In genomic region chr5:142024771-142025304, GRCh38 we compare ENCODE assay signal across 1 cellular context.
TF ChIP-seq lines count a peak whose summit lies in the region.

No MANE protein-coding gene starts in this region.

TF ChIP-seq in K562, 482 proteins besides CTCF, POLR2A, EP300 and RAD21 (continued from another document and continues in another):
- no peak for TF ChIP-seq PBX2 (CRISPR knock-in tag; IDR thresholded peaks at IDR 0.05; ENCODE audit: low read depth)
- peak; percentile 67 for TF ChIP-seq PBX2 (tag; conservative IDR thresholded peaks at IDR 0.05; ENCODE audit: low read depth)
- 0 out of 2 replicates have a peak, but pooled peaks have one; percentile 47 for TF ChIP-seq FOXK1 (CRISPR knock-in tag; IDR thresholded peaks at IDR 0.05; ENCODE audit: borderline replicate concordance)
- TF ChIP-seq ETV5 (CRISPR knock-in tag; IDR thresholded peaks at IDR 0.05; ENCODE audit: low read depth) = peak; percentile 73
- TF ChIP-seq ELF1 (tag; IDR thresholded peaks at IDR 0.05) = peak; percentile 94
- TF ChIP-seq KDM5B (IDR thresholded peaks at IDR 0.05; ENCODE audit: insufficient replicate concordance, low read depth, low read length) = peak; percentile 61
- no peak for TF ChIP-seq MEF2A (IDR thresholded peaks at IDR 0.05; ENCODE audit: control insufficient read depth, low read depth, low read length)
- 0 out of 4 replicates have a peak, but pooled peaks of 1 of the 2 experiments have one; percentile 25 for TF ChIP-seq ZNF318 (IDR thresholded peaks at IDR 0.05; ENCODE audit: borderline replicate concordance in 1 of 2, low read depth in 1 of 2)
- TF ChIP-seq ZSCAN32 (CRISPR knock-in tag; IDR thresholded peaks at IDR 0.05) = no peak
- peak; percentile 41; the same call in 1 of the 2 replicates for TF ChIP-seq L3MBTL2 (IDR thresholded peaks at IDR 0.05)
- TF ChIP-seq NCOA2 (IDR thresholded peaks at IDR 0.05; ENCODE audit: partially characterized antibody in 2 of 2) = no peak
- no peak for TF ChIP-seq ZNF695 (CRISPR knock-in tag; IDR thresholded peaks at IDR 0.05)
- TF ChIP-seq POLR2B (IDR thresholded peaks at IDR 0.05; ENCODE audit: low read depth, partially characterized antibody) = peak; percentile 63
- TF ChIP-seq POLR2G (IDR thresholded peaks at IDR 0.05; ENCODE audit: low read depth, low read length) = peak; percentile 75
- peak; percentile 73 for TF ChIP-seq RBFOX2 (IDR thresholded peaks at IDR 0.05; ENCODE audit: low read depth, low read length)
- TF ChIP-seq ZBTB7A (IDR thresholded peaks at IDR 0.05; ENCODE audit: borderline replicate concordance, control insufficient read depth, low read depth, low read length) = peak; percentile 72; the same call in 1 of the 2 replicates
- TF ChIP-seq NR3C1 (CRISPR knock-in tag; IDR thresholded peaks at IDR 0.05) = no peak
- no peak for TF ChIP-seq SIN3B (IDR thresholded peaks at IDR 0.05; ENCODE audit: low read depth)
- peak; percentile 28 for TF ChIP-seq ASH1L (IDR thresholded peaks at IDR 0.05; ENCODE audit: borderline replicate concordance, low read depth, partially characterized antibody)
- TF ChIP-seq CREM (IDR thresholded peaks at IDR 0.05; ENCODE audit: low read depth) = peak; percentile 79
- TF ChIP-seq POLR2AphosphoS5 (IDR thresholded peaks at IDR 0.05; ENCODE audit: control insufficient read depth, insufficient read depth, low read depth, low read length) = peak; percentile 50; the same call in 1 of the 2 replicates
- peak; percentile 88 for TF ChIP-seq ETV1 (tag; conservative IDR thresholded peaks at IDR 0.05; ENCODE audit: low read depth)
- TF ChIP-seq ARNT (IDR thresholded peaks at IDR 0.05) = 0 out of 4 replicates have a peak, but pooled peaks of 1 of the 2 experiments have one; percentile 78
- peak in 1 of 2 experiments; percentile 71; a peak in 2 of 4 replicates for TF ChIP-seq RCOR1 (IDR thresholded peaks at IDR 0.05; ENCODE audit: borderline replicate concordance in 1 of 2, low read depth in 2 of 2, low read length in 2 of 2)
- peak; percentile 84 for TF ChIP-seq C11orf30 (IDR thresholded peaks at IDR 0.05; ENCODE audit: low read depth)
- peak; percentile 32; the same call in 1 of the 2 replicates for TF ChIP-seq NCOA1 (IDR thresholded peaks at IDR 0.05; ENCODE audit: low read depth)
- peak; percentile 18; the same call in 1 of the 2 replicates for TF ChIP-seq ATF3 (IDR thresholded peaks at IDR 0.05)
- TF ChIP-seq ATF3 (CRISPR knock-in tag; conservative IDR thresholded peaks at IDR 0.05) = no peak
- no peak for TF ChIP-seq MTA3 (IDR thresholded peaks at IDR 0.05; ENCODE audit: borderline replicate concordance)
- peak; percentile 21 for TF ChIP-seq NFYB (IDR thresholded peaks at IDR 0.05; ENCODE audit: extremely low read depth, insufficient read length)
- TF ChIP-seq NBN (IDR thresholded peaks at IDR 0.05; ENCODE audit: low read depth) = peak; percentile 67
- TF ChIP-seq BRD9 (IDR thresholded peaks at IDR 0.05; ENCODE audit: low read depth, partially characterized antibody) = peak; percentile 19
- TF ChIP-seq KDM1A (IDR thresholded peaks at IDR 0.05) = peak in 1 of 2 experiments; percentile 67; a peak in 3 of 4 replicates
- TF ChIP-seq GABPA (tag; conservative IDR thresholded peaks at IDR 0.05; ENCODE audit: low read depth) = peak; percentile 93
- peak in 1 of 2 experiments; percentile 67 for TF ChIP-seq AFF1 (IDR thresholded peaks at IDR 0.05; ENCODE audit: low read depth in 1 of 2, partially characterized antibody in 2 of 2)
- peak; percentile 31; the same call in 1 of the 2 replicates for TF ChIP-seq TARDBP (IDR thresholded peaks at IDR 0.05)
- peak in 1 of 3 experiments; percentile 55; a peak in 1 of 6 replicates for TF ChIP-seq ZBTB11 (CRISPR knock-in tag; IDR thresholded peaks at IDR 0.05)
- TF ChIP-seq JUN (IDR thresholded peaks at IDR 0.05; ENCODE audit: borderline replicate concordance, low read depth, low read length) = 0 out of 2 replicates have a peak, but pooled peaks have one; percentile 37
- TF ChIP-seq JUN (CRISPR knock-in tag; IDR thresholded peaks at IDR 0.05; ENCODE audit: borderline replicate concordance) = no peak
- TF ChIP-seq CREB3 (tag; conservative IDR thresholded peaks at IDR 0.05; ENCODE audit: low read depth) = no peak
- peak; percentile 70 for TF ChIP-seq MEIS2 (IDR thresholded peaks at IDR 0.05; ENCODE audit: partially characterized antibody)
